ENCODE assay signal across 16 cellular contexts in genomic region chr3:108409791-108410190, GRCh38.
DNase-seq lines count a peak whose midpoint lies in the region; ATAC-seq and TF ChIP-seq lines count a peak whose summit lies in the region.
"Had no signal": no experiment of that assay in that cellular context is flagged by ENCODE, and none has a peak within 500 bp of the region (broad histone marks: within the 10 kb centered on the region; RNA-seq: fewer than 3 reads in every experiment).

No MANE protein-coding gene starts in this region.

- H3K27me3 Mint-ChIP-seq in activated naive CD8-positive, alpha-beta T cell treated with anti-CD3 and anti-CD28 coated beads for 36 hours: peaks cover 3% of the 10 kb centered on the region

- no peaks in the 10 kb centered on the region for H3K36me3 Mint-ChIP-seq in activated naive CD8-positive, alpha-beta T cell treated with anti-CD3 and anti-CD28 coated beads for 36 hours
- H3K36me3 Mint-ChIP-seq: CD8-positive, alpha-beta T cell had no signal

- H3K27me3 ChIP-seq in left lung (no peaks in the 10 kb centered on the region), prostate gland (replicated peaks; ENCODE audit: insufficient read depth) (no peaks in the 10 kb centered on the region), upper lobe of right lung (no peaks in the 10 kb centered on the region)

- 41% methylated on average over 5 of the region's 5 CpGs for WGBS in prostate gland

- peaks cover 8% of the 10 kb centered on the region for H3K4me1 Mint-ChIP-seq in activated naive CD8-positive, alpha-beta T cell treated with anti-CD3 and anti-CD28 coated beads for 36 hours

- H3K27ac ChIP-seq in left lung (peak overlapping the region in 1 of 2 donors; percentile 51), prostate gland (peak overlapping the region; percentile 74 to 79), upper lobe of right lung (peak overlapping the region; percentile 21)

- intact Hi-C loops in left lung (cut with DNase I) (no loop called here), prostate gland (cut with DNase I) (loop anchor here (5.0 kb wide), 1 partner anchor 472 kb away; no protein-coding TSS in a partner anchor), upper lobe of right lung (cut with DNase I) (no loop called here)

- H3K36me3 ChIP-seq in left lung (no peaks in the 10 kb centered on the region), prostate gland (no peaks in the 10 kb centered on the region), upper lobe of right lung (no peaks in the 10 kb centered on the region)

- H3K9me3 Mint-ChIP-seq in activated naive CD8-positive, alpha-beta T cell treated with anti-CD3 and anti-CD28 coated beads for 36 hours: no peaks in the 10 kb centered on the region
- H3K9me3 Mint-ChIP-seq: CD8-positive, alpha-beta T cell; HFFc6 had no signal

- no peak overlapping the region for H3K4me3 Mint-ChIP-seq in activated naive CD8-positive, alpha-beta T cell treated with anti-CD3 and anti-CD28 coated beads for 36 hours
- H3K4me3 Mint-ChIP-seq: CD8-positive, alpha-beta T cell; HFFc6 had no signal

- peak; percentile 90 for DNase-seq in LNCaP clone FGC (ENCODE audit: low read depth)
- no peak for DNase-seq in left lung
- DNase-seq in prostate gland (ENCODE audit: low spot score): peak; percentile 49
- DNase-seq in upper lobe of right lung: no peak
- DNase-seq in activated naive CD8-positive, alpha-beta T cell treated with anti-CD3 and anti-CD28 coated beads for 36 hours: no peak
- no peak for DNase-seq in HT-29 (ENCODE audit: low spot score)
- DNase-seq: ACHN; AML-193; Calu3; CD8-positive, alpha-beta T cell; GF-D8; GOT3; H7; HFFc6 had no signal

- H3K4me3 ChIP-seq in LNCaP clone FGC (ENCODE audit: low read depth, low read length) (no peak overlapping the region), left lung (no peak overlapping the region), prostate gland (no peak overlapping the region), upper lobe of right lung (no peak overlapping the region)

- TF ChIP-seq CTCF in LNCaP clone FGC (IDR thresholded peaks at IDR 0.05; ENCODE audit: control insufficient read depth, extremely low read depth, insufficient read depth) (no peak), left lung (IDR thresholded peaks at IDR 0.05) (no peak), prostate gland (IDR thresholded peaks at IDR 0.05) (no peak), upper lobe of right lung (IDR thresholded peaks at IDR 0.05) (no peak)

- H3K9me3 ChIP-seq in left lung (no peaks in the 10 kb centered on the region), prostate gland (no peaks in the 10 kb centered on the region), upper lobe of right lung (no peaks in the 10 kb centered on the region)

- no peak for TF ChIP-seq POLR2A in prostate gland (IDR thresholded peaks at IDR 0.05)

- H3K4me1 ChIP-seq in left lung: peaks cover 5 to 12% of the 10 kb centered on the region in 2 donors
- H3K4me1 ChIP-seq in prostate gland (replicated peaks): peaks cover 38% of the 10 kb centered on the region
- H3K4me1 ChIP-seq in upper lobe of right lung: peaks cover 4% of the 10 kb centered on the region

- ATAC-seq in left lung: peak; percentile 5
- no peak for ATAC-seq in upper lobe of right lung
- ATAC-seq in HG03039 (IDR thresholded peaks at IDR 0.05; ENCODE audit: unreplicated experiment): no peak
- ATAC-seq: CD8-positive, alpha-beta T cell; HCT116 had no signal

- H3K27ac Mint-ChIP-seq in activated naive CD8-positive, alpha-beta T cell treated with anti-CD3 and anti-CD28 coated beads for 36 hours: no peak overlapping the region
- H3K27ac Mint-ChIP-seq: CD8-positive, alpha-beta T cell; HFFc6 had no signal

Comparison
In these comparisons a context has a peak if more than half of its experiments do, and no peak if none do; other contexts are left out.
1. DNase-seq: peak in LNCaP clone FGC (single experiment) and prostate gland (single experiment); none in left lung (0 of 2), upper lobe of right lung (single experiment), activated naive CD8-positive, alpha-beta T cell treated with anti-CD3 and anti-CD28 coated beads for 36 hours (single experiment) and HT-29 (single experiment).